ENCODE assay signal across 8 cellular contexts in the genomic region with DNA sequence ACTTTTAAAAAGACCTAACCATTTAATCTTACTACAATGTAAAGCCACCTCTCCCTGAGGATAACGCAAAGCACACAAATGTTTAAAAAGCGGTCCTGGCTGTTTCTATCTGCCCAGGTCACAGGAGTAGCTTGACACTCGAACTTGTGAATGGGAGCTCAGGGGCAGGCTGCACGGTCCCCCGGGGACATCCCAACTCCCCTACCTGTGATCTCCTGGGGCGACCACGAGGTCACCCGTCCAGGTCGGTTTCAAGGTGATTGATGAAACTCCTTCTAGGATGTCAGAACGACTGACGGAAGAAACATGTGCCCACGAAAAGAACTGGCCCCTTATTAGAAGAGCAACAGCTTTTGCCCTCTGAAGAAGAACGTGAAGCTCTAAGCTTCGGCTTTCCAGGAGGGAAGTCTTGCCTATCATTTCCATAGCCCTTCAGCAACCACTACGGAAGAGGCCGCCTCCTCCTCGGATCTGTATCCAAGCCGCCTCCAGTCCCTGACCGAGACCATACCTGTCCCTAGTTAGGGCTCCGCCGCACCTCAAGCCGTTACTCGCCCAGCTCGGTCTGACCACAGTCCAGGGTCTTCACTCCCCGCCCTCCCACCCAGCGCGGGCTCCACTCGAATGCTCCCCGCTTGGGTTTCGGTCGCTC. TPM values are rescaled to one million over a fixed set of nuclear protein-coding genes. Genes with fewer than 3 reads are reported as not detected.
DNase-seq lines count a peak whose midpoint lies in the region; ATAC-seq, FAIRE-seq and TF ChIP-seq lines count a peak whose summit lies in the region.

No MANE protein-coding gene starts in this region.

- 0% methylated on average over 19 of the region's 31 CpGs for WGBS in K562 (ENCODE audit: insufficient coverage, low coverage, missing lambda C conversion rate)

- no peaks in the 10 kb centered on the region for H3K9me3 ChIP-seq in PC-9 (ENCODE audit: insufficient read depth, low read depth)
- H3K9me3 ChIP-seq in K562 (replicated peaks; ENCODE audit: control insufficient read depth, insufficient read depth, low read depth, low read length), result no peaks in the 10 kb centered on the region

- CTCF ChIA-PET in PC-9 (lab: Charles Lee) (interaction anchor here (0.6 to 1.0 kb wide), 4 partner anchors 10 to 31 kb away, joined by 3 to 8 read pairs (median 4); no protein-coding TSS in a partner anchor), K562 (lab: Yijun Ruan, JAX; ENCODE audit: low intra/inter-chr PET ratio) (no interaction called here)

- H3K27me3 ChIP-seq in PC-9 (ENCODE audit: insufficient read depth, low read depth) (peaks cover 21% of the 10 kb centered on the region), K562 (ENCODE audit: control insufficient read depth in 2 of 2, insufficient read depth in 2 of 2, low read length in 2 of 2) (no peaks in the 10 kb centered on the region)

- ATAC-seq in GM19452 (IDR thresholded peaks at IDR 0.05; ENCODE audit: unreplicated experiment), result peak; percentile 7
- ATAC-seq in K562, result peak; percentile 24
- peak; percentile 9 for ATAC-seq in left colon
- ATAC-seq in stimulated activated naive B cell treated with anti-CD40 and anti-IgM and Interleukin-4, amounts not matched to agents 10 μg/mL and 1 μg/mL and 100 μg/mL, for 72 hours (replicated peaks), result no peak
- ATAC-seq in GM19463 (IDR thresholded peaks at IDR 0.05; ENCODE audit: unreplicated experiment), result no peak

- H3K9me1 ChIP-seq in K562 (ENCODE audit: control insufficient read depth, insufficient read depth, low read length), result no peaks in the 10 kb centered on the region

- peaks cover 21% of the 10 kb centered on the region; the same call in 1 of the 2 replicates for H3K4me1 ChIP-seq in PC-9 (replicated peaks; ENCODE audit: insufficient read depth)
- peaks cover 2 to 3% of the 10 kb centered on the region in 2 experiments; a peak in 2 of 5 replicates for H3K4me1 ChIP-seq in K562 (replicated peaks in 1 of 2; ENCODE audit: control insufficient read depth in 2 of 2, insufficient read depth in 2 of 2, low read length in 2 of 2)

- peak; percentile 21 to 35 for DNase-seq in PC-9
- DNase-seq in K562 (ENCODE audit: extremely low read depth in 1 of 4, low spot score in 3 of 4), result peak in 3 of 4 experiments; percentile 28 to 38 (median 31)
- DNase-seq in left colon, result peak in 1 of 2 donors; percentile 29
- DNase-seq in stimulated activated naive B cell treated with anti-CD40 and anti-IgM and Interleukin-4, amounts not matched to agents 10 μg/mL and 1 μg/mL and 100 μg/mL, for 72 hours, result no peak
- no peak for DNase-seq in posterior vena cava (ENCODE audit: low spot score)

- peak overlapping the region; percentile 66 for H3K4me3 ChIP-seq in PC-9
- H3K4me3 ChIP-seq in K562, result peak overlapping the region; percentile 90

- H3K9me3 Mint-ChIP-seq in stimulated activated naive B cell treated with anti-CD40 and anti-IgM and Interleukin-4, amounts not matched to agents 10 μg/mL and 1 μg/mL and 100 μg/mL, for 72 hours, result no peaks in the 10 kb centered on the region

- peak overlapping the region; percentile 97 to 99 for H3K9ac ChIP-seq in K562 (ENCODE audit: insufficient read depth in 1 of 2, low read depth in 2 of 2, low read length in 2 of 2)

- in situ Hi-C loops in K562 (cut with MboI), result no loop called here

- intact Hi-C loops in PC-9 (cut with micrococcal nuclease; ENCODE audit: unreplicated experiment), result loop anchor here (10.0 kb wide), 1 partner anchor 550 kb away; a partner anchor contains a TSS
- intact Hi-C loops in K562 (cut with micrococcal nuclease), result no loop called here
- intact Hi-C loops in left colon (cut with DNase I, micrococcal nuclease), result no loop called here
- intact Hi-C loops in posterior vena cava (cut with DNase I), result no loop called here

- H3K27ac ChIP-seq in 22Rv1 (peak overlapping the region; percentile 88), PC-9 (peak overlapping the region; percentile 66), K562 (ENCODE audit: extremely low read depth, low read depth, low read length) (peak overlapping the region; percentile 96)

- H3K4me2 ChIP-seq in PC-9 (peak overlapping the region; percentile 88), K562 (ENCODE audit: insufficient read depth, low read length) (peak overlapping the region; percentile 99)

- no peak for FAIRE-seq in K562 (lab: Jason Lieb, UNC)

- peak overlapping the region; percentile 100 for H3K27ac Mint-ChIP-seq in stimulated activated naive B cell treated with anti-CD40 and anti-IgM and Interleukin-4, amounts not matched to agents 10 μg/mL and 1 μg/mL and 100 μg/mL, for 72 hours

- no peaks in the 10 kb centered on the region for H3K9me2 ChIP-seq in PC-9 (ENCODE audit: insufficient read depth)

- H3K36me3 ChIP-seq in PC-9 (ENCODE audit: low read depth) (peaks cover 42% of the 10 kb centered on the region), K562 (ENCODE audit: control insufficient read depth, insufficient read depth, low read length) (peaks cover 49% of the 10 kb centered on the region)

- H3F3A ChIP-seq in PC-9 (ENCODE audit: insufficient read depth, low read depth), result peaks cover 43% of the 10 kb centered on the region

- TF ChIP-seq EP300 in K562 (IDR thresholded peaks at IDR 0.05; ENCODE audit: low read length), result no peak

- no peak for TF ChIP-seq RAD21 in K562 (CRISPR knock-in tag; conservative IDR thresholded peaks at IDR 0.05 in 1 of 2, IDR thresholded peaks at IDR 0.05 in 1 of 2)

- BruUV-seq in PC-9 (replicated peaks; lab: Mats Ljungman, UMichigan) (no TSS peak), K562 (replicated peaks; lab: Mats Ljungman, UMichigan) (no TSS peak)

- peak overlapping the region; percentile 90 to 99 for H3K4me3 Mint-ChIP-seq in stimulated activated naive B cell treated with anti-CD40 and anti-IgM and Interleukin-4, amounts not matched to agents 10 μg/mL and 1 μg/mL and 100 μg/mL, for 72 hours

- peaks cover 17 to 31% of the 10 kb centered on the region in 2 donors for H3K4me1 Mint-ChIP-seq in stimulated activated naive B cell treated with anti-CD40 and anti-IgM and Interleukin-4, amounts not matched to agents 10 μg/mL and 1 μg/mL and 100 μg/mL, for 72 hours

- TF ChIP-seq POLR2A in K562 (conservative IDR thresholded peaks at IDR 0.05), result no peak

- peaks cover 40% of the 10 kb centered on the region for H3K79me2 ChIP-seq in PC-9 (ENCODE audit: low read depth)
- peaks cover 44% of the 10 kb centered on the region for H3K79me2 ChIP-seq in K562 (ENCODE audit: control insufficient read depth, insufficient read depth, low read length)

- H3K36me3 Mint-ChIP-seq in stimulated activated naive B cell treated with anti-CD40 and anti-IgM and Interleukin-4, amounts not matched to agents 10 μg/mL and 1 μg/mL and 100 μg/mL, for 72 hours, result peaks cover 33 to 39% of the 10 kb centered on the region in 2 donors

- no peaks in the 10 kb centered on the region for H3K27me3 Mint-ChIP-seq in stimulated activated naive B cell treated with anti-CD40 and anti-IgM and Interleukin-4, amounts not matched to agents 10 μg/mL and 1 μg/mL and 100 μg/mL, for 72 hours

- POLR2A ChIA-PET in PC-9 (lab: Charles Lee; ENCODE audit: unreplicated experiment), result interaction anchor here (0.6 to 0.7 kb wide), 3 partner anchors 53 to 323 kb away, joined by 3 to 11 read pairs (median 4); no protein-coding TSS in a partner anchor
- POLR2A ChIA-PET in K562 (lab: Yijun Ruan, JAX), result interaction anchor here (0.6 to 2.9 kb wide), 31 partner anchors 8 to 1526 kb away, joined by 3 to 32 read pairs (median 4); a partner anchor contains a TSS

- peak overlapping the region; percentile 71 for H2AFZ ChIP-seq in PC-9
- no peak overlapping the region for H2AFZ ChIP-seq in K562 (ENCODE audit: low read depth, low read length)

- peaks cover 42% of the 10 kb centered on the region for H4K20me1 ChIP-seq in PC-9 (ENCODE audit: insufficient read depth)
- H4K20me1 ChIP-seq in K562 (replicated peaks; ENCODE audit: control insufficient read depth, insufficient read depth, low read length), result peaks cover 10% of the 10 kb centered on the region

- no peak for TF ChIP-seq CTCF in 22Rv1 (IDR thresholded peaks at IDR 0.05)
- TF ChIP-seq CTCF in PC-9 (conservative IDR thresholded peaks at IDR 0.05), result no peak
- no peak for TF ChIP-seq CTCF in K562 (IDR thresholded peaks at IDR 0.05 in 2 of 3, conservative IDR thresholded peaks at IDR 0.05 in 1 of 3; ENCODE audit: insufficient read depth in 2 of 3, low read depth in 1 of 3, low read length in 3 of 3)

RNA-seq across cellular contexts. Expression of a gene that starts 0.4 kb away (rescaled TPM):
- total RNA-seq in PC-9 (2021) (101 and 120 TPM in 2 replicates), K562 (2014; rRNA removed) (188 and 206 TPM in 2 replicates), K562 (2014; rRNA removed; fragmentation: Illumina TruSeq; extraction: Trizol) (702 and 833 TPM in 2 replicates), K562 (2015; rRNA removed; fragmentation: Illumina TruSeq; extraction: Trizol) (373 and 408 TPM in 2 replicates), K562 (2021) (438 and 485 TPM in 2 replicates), left colon (100 to 1,000 TPM; 337 to 391 TPM), posterior vena cava (10 to 100 TPM; 77.7 to 81.4 TPM)
- total RNA-seq in K562 (2011; cell fraction: chromatin; rRNA removed; ENCODE audit: low replicate concordance), result 31.9 and 73.5 TPM in 2 replicates
- total RNA-seq in K562 (2011; cell fraction: nucleolus; rRNA removed), result 34.5 and 37.9 TPM in 2 replicates
- 69.7 and 114 TPM in 2 replicates for total RNA-seq in K562 (2011; cell fraction: nucleoplasm; rRNA removed)
- polyA plus RNA-seq in K562 (2011; rRNA removed) (229 and 365 TPM in 2 replicates), K562 (2014; fragmentation: Illumina TruSeq; extraction: Trizol) (697 and 770 TPM in 2 replicates), K562 (2014; fragmentation: Nextera tagmentation; extraction: Ambion mirVana) (1,000 to 10,000 TPM in 1 of 2 experiments, 100 to 1,000 TPM in 1; 978 to 1,425 TPM), K562 (2014; rRNA removed) (352 and 357 TPM in 2 replicates)
- 26.7 and 85.8 TPM in 2 replicates for polyA plus RNA-seq in K562 (2011; cell fraction: cytosol; rRNA removed)
- 26.4 and 45.1 TPM in 2 replicates for polyA plus RNA-seq in K562 (2011; cell fraction: nucleus; rRNA removed)
- polyA plus RNA-seq in K562 (2012), result 281 and 418 TPM in 2 replicates
- polyA minus RNA-seq in K562 (2011; rRNA and poly(A)+ RNA removed), result 133 and 167 TPM in 2 replicates
- 71.4 and 87.0 TPM in 2 replicates for polyA minus RNA-seq in K562 (2011; cell fraction: cytosol; rRNA and poly(A)+ RNA removed)
- 35.1 and 54.0 TPM in 2 replicates for polyA minus RNA-seq in K562 (2011; cell fraction: nucleus; rRNA and poly(A)+ RNA removed)

Comparison
In these comparisons a context has a peak if more than half of its experiments do, and no peak if none do; other contexts are left out.
1. ATAC-seq: peak in GM19452 (single experiment), K562 (single experiment) and left colon (single experiment); none in stimulated activated naive B cell treated with anti-CD40 and anti-IgM and Interleukin-4, amounts not matched to agents 10 μg/mL and 1 μg/mL and 100 μg/mL, for 72 hours (0 of 2) and GM19463 (single experiment).
2. DNase-seq: peak in PC-9 (2 of 2) and K562 (3 of 4); none in stimulated activated naive B cell treated with anti-CD40 and anti-IgM and Interleukin-4, amounts not matched to agents 10 μg/mL and 1 μg/mL and 100 μg/mL, for 72 hours (single experiment) and posterior vena cava (single experiment).
3. Peak in every context shown above with its lines, with median percentiles within 50 percentile points of each other: H3K27ac ChIP-seq.